In the genomic region with DNA sequence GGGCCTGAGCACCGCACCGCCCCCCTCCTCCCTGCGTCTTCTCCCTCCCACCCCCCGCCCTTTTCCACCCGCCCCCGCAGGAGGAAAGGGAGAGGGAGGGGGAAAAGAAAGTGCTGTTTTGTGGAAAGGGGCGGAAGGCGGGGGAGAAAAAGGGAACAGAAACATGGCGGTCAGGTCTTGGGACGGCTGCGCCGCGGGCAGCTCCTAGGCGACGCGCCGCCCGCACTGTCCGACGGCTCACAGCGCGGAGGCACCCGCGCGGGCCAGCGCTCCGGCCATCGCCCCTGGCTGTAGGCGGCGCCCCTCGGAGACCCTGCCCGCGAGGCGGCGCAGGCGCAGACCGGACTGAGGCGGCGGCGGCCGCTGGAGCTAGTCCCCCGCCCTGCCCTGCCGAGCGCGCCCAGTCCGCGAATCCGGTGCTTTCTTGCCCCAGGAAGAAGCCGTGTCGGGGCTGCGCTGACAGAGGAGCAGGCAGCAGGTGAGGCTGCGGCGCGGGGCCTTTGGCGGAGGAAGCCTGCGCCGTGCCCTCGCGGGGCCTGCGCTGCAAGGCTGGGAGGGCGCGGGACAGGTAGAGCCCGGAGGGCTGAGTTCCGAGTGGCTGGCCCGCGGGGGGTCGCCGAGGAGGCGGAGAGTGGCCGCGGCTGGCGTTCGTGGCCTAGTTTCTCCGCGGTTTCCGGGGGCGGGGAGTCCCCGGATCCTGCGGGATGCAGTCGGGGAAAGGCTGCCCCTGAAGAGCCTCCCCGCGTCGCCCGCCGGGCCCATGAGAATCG, we compare ENCODE assay signal across 1 cellular context.
TF ChIP-seq lines count a peak whose summit lies in the region.

A gene (plus strand): TSS at position 338 of the 770 bp plus-strand sequence. CDS start 45,482 bp downstream, outside the sequence.

TF ChIP-seq in HepG2, 621 proteins besides CTCF, POLR2A, EP300 and RAD21 (continued from another document and continues in another):
- TF ChIP-seq, protein P1, sequence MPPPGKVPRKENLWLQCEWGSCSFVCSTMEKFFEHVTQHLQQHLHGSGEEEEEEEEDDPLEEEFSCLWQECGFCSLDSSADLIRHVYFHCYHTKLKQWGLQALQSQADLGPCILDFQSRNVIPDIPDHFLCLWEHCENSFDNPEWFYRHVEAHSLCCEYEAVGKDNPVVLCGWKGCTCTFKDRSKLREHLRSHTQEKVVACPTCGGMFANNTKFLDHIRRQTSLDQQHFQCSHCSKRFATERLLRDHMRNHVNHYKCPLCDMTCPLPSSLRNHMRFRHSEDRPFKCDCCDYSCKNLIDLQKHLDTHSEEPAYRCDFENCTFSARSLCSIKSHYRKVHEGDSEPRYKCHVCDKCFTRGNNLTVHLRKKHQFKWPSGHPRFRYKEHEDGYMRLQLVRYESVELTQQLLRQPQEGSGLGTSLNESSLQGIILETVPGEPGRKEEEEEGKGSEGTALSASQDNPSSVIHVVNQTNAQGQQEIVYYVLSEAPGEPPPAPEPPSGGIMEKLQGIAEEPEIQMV (CRISPR knock-in tag; IDR thresholded peaks at IDR 0.05; ENCODE audit: low read depth): peak; percentile 48; the same call in 1 of the 2 replicates
- TF ChIP-seq ZFP36L1 (CRISPR knock-in tag; IDR thresholded peaks at IDR 0.05) (0 out of 2 replicates have a peak, but pooled peaks have one; percentile 75), ZNF296 (CRISPR knock-in tag; conservative IDR thresholded peaks at IDR 0.05) (0 out of 2 replicates have a peak, but pooled peaks have one; percentile 21), MEIS1 (CRISPR knock-in tag; IDR thresholded peaks at IDR 0.05; ENCODE audit: borderline replicate concordance) (no peak; the same call in 1 of the 2 replicates), CC2D1A (CRISPR knock-in tag; IDR thresholded peaks at IDR 0.05) (no peak), SAFB2 (CRISPR knock-in tag; IDR thresholded peaks at IDR 0.05; ENCODE audit: borderline replicate concordance, low read depth) (0 out of 2 replicates have a peak, but pooled peaks have one; percentile 68), FOXM1 (CRISPR knock-in tag; IDR thresholded peaks at IDR 0.05) (no peak), ZNF292 (CRISPR knock-in tag; IDR thresholded peaks at IDR 0.05; ENCODE audit: borderline replicate concordance, low read depth) (peak; percentile 27; the same call in 1 of the 2 replicates), NBN (conservative IDR thresholded peaks at IDR 0.05) (no peak), ATF7-NPFF (CRISPR knock-in tag; IDR thresholded peaks at IDR 0.05; ENCODE audit: low read depth) (peak; percentile 48), GZF1 (CRISPR knock-in tag; IDR thresholded peaks at IDR 0.05) (no peak; the same call in 1 of the 2 replicates), ZNF557 (CRISPR knock-in tag; IDR thresholded peaks at IDR 0.05) (no peak), POLR2AphosphoS5 (IDR thresholded peaks at IDR 0.05; ENCODE audit: low read depth, low read length) (peak; percentile 67), MEF2D (CRISPR knock-in tag; IDR thresholded peaks at IDR 0.05) (peak; percentile 24; the same call in 1 of the 2 replicates), ZSCAN25 (CRISPR knock-in tag; IDR thresholded peaks at IDR 0.05) (peak; percentile 72), POLR2AphosphoS2 (IDR thresholded peaks at IDR 0.05; ENCODE audit: low read depth, low read length) (no peak), TBL1XR1 (IDR thresholded peaks at IDR 0.05; ENCODE audit: borderline replicate concordance, low read length, partially characterized antibody) (no peak), TEAD3 (CRISPR knock-in tag; optimal IDR thresholded peaks at IDR 0.05; ENCODE audit: borderline replicate concordance) (peak; percentile 31), KDM5B (CRISPR knock-in tag; IDR thresholded peaks at IDR 0.05; ENCODE audit: borderline replicate concordance) (peak; percentile 88), ZNF224 (CRISPR knock-in tag; IDR thresholded peaks at IDR 0.05) (no peak), SP5 (CRISPR knock-in tag; IDR thresholded peaks at IDR 0.05; ENCODE audit: borderline replicate concordance, low read depth) (no peak), HOXA3 (CRISPR knock-in tag; IDR thresholded peaks at IDR 0.05) (peak; percentile 69), KLF12 (CRISPR knock-in tag; IDR thresholded peaks at IDR 0.05; ENCODE audit: borderline replicate concordance) (peak; percentile 80; the same call in 1 of the 2 replicates), XBP1 (CRISPR knock-in tag; IDR thresholded peaks at IDR 0.05) (no peak), ZNF430 (CRISPR knock-in tag; IDR thresholded peaks at IDR 0.05) (peak; percentile 78), SMAD1 (CRISPR knock-in tag; IDR thresholded peaks at IDR 0.05; ENCODE audit: borderline replicate concordance, low read depth) (peak; percentile 57; the same call in 1 of the 2 replicates), ZNF431 (CRISPR knock-in tag; IDR thresholded peaks at IDR 0.05; ENCODE audit: borderline replicate concordance, low read depth) (0 out of 2 replicates have a peak, but pooled peaks have one; percentile 32)
- TF ChIP-seq, protein P2, sequence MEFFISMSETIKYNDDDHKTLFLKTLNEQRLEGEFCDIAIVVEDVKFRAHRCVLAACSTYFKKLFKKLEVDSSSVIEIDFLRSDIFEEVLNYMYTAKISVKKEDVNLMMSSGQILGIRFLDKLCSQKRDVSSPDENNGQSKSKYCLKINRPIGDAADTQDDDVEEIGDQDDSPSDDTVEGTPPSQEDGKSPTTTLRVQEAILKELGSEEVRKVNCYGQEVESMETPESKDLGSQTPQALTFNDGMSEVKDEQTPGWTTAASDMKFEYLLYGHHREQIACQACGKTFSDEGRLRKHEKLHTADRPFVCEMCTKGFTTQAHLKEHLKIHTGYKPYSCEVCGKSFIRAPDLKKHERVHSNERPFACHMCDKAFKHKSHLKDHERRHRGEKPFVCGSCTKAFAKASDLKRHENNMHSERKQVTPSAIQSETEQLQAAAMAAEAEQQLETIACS (CRISPR knock-in tag; IDR thresholded peaks at IDR 0.05): 0 out of 2 replicates have a peak, but pooled peaks have one; percentile 45
- TF ChIP-seq, protein P3, sequence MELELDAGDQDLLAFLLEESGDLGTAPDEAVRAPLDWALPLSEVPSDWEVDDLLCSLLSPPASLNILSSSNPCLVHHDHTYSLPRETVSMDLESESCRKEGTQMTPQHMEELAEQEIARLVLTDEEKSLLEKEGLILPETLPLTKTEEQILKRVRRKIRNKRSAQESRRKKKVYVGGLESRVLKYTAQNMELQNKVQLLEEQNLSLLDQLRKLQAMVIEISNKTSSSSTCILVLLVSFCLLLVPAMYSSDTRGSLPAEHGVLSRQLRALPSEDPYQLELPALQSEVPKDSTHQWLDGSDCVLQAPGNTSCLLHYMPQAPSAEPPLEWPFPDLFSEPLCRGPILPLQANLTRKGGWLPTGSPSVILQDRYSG (CRISPR knock-in tag; IDR thresholded peaks at IDR 0.05): 0 out of 2 replicates have a peak, but pooled peaks have one; percentile 23
- TF ChIP-seq, protein P4, sequence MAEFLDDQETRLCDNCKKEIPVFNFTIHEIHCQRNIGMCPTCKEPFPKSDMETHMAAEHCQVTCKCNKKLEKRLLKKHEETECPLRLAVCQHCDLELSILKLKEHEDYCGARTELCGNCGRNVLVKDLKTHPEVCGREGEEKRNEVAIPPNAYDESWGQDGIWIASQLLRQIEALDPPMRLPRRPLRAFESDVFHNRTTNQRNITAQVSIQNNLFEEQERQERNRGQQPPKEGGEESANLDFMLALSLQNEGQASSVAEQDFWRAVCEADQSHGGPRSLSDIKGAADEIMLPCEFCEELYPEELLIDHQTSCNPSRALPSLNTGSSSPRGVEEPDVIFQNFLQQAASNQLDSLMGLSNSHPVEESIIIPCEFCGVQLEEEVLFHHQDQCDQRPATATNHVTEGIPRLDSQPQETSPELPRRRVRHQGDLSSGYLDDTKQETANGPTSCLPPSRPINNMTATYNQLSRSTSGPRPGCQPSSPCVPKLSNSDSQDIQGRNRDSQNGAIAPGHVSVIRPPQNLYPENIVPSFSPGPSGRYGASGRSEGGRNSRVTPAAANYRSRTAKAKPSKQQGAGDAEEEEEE (CRISPR knock-in tag; IDR thresholded peaks at IDR 0.05; ENCODE audit: borderline replicate concordance): no peak
- TF ChIP-seq, protein P5, sequence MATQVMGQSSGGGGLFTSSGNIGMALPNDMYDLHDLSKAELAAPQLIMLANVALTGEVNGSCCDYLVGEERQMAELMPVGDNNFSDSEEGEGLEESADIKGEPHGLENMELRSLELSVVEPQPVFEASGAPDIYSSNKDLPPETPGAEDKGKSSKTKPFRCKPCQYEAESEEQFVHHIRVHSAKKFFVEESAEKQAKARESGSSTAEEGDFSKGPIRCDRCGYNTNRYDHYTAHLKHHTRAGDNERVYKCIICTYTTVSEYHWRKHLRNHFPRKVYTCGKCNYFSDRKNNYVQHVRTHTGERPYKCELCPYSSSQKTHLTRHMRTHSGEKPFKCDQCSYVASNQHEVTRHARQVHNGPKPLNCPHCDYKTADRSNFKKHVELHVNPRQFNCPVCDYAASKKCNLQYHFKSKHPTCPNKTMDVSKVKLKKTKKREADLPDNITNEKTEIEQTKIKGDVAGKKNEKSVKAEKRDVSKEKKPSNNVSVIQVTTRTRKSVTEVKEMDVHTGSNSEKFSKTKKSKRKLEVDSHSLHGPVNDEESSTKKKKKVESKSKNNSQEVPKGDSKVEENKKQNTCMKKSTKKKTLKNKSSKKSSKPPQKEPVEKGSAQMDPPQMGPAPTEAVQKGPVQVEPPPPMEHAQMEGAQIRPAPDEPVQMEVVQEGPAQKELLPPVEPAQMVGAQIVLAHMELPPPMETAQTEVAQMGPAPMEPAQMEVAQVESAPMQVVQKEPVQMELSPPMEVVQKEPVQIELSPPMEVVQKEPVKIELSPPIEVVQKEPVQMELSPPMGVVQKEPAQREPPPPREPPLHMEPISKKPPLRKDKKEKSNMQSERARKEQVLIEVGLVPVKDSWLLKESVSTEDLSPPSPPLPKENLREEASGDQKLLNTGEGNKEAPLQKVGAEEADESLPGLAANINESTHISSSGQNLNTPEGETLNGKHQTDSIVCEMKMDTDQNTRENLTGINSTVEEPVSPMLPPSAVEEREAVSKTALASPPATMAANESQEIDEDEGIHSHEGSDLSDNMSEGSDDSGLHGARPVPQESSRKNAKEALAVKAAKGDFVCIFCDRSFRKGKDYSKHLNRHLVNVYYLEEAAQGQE (IDR thresholded peaks at IDR 0.05; ENCODE audit: borderline replicate concordance in 1 of 2, low read depth in 1 of 2, low read length in 2 of 2): peak in 1 of 2 experiments; percentile 51; a peak in 1 of 4 replicates
- TF ChIP-seq, protein P6, sequence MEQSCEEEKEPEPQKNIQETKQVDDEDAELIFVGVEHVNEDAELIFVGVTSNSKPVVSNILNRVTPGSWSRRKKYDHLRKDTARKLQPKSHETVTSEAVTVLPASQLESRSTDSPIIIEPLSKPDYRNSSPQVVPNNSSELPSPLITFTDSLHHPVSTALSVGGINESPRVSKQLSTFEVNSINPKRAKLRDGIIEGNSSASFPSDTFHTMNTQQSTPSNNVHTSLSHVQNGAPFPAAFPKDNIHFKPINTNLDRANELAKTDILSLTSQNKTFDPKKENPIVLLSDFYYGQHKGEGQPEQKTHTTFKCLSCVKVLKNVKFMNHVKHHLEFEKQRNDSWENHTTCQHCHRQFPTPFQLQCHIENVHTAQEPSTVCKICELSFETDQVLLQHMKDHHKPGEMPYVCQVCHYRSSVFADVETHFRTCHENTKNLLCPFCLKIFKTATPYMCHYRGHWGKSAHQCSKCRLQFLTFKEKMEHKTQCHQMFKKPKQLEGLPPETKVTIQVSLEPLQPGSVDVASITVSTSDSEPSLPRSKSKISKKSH (CRISPR knock-in tag; IDR thresholded peaks at IDR 0.05; ENCODE audit: borderline replicate concordance): peak; percentile 83; the same call in 1 of the 2 replicates
- TF ChIP-seq, protein P7, sequence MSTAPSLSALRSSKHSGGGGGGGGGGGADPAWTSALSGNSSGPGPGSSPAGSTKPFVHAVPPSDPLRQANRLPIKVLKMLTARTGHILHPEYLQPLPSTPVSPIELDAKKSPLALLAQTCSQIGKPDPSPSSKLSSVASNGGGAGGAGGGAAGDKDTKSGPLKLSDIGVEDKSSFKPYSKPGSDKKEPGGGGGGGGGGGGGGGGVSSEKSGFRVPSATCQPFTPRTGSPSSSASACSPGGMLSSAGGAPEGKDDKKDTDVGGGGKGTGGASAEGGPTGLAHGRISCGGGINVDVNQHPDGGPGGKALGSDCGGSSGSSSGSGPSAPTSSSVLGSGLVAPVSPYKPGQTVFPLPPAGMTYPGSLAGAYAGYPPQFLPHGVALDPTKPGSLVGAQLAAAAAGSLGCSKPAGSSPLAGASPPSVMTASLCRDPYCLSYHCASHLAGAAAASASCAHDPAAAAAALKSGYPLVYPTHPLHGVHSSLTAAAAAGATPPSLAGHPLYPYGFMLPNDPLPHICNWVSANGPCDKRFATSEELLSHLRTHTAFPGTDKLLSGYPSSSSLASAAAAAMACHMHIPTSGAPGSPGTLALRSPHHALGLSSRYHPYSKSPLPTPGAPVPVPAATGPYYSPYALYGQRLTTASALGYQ (CRISPR knock-in tag; IDR thresholded peaks at IDR 0.05): 0 out of 2 replicates have a peak, but pooled peaks have one; percentile 56
- TF ChIP-seq, protein P8, sequence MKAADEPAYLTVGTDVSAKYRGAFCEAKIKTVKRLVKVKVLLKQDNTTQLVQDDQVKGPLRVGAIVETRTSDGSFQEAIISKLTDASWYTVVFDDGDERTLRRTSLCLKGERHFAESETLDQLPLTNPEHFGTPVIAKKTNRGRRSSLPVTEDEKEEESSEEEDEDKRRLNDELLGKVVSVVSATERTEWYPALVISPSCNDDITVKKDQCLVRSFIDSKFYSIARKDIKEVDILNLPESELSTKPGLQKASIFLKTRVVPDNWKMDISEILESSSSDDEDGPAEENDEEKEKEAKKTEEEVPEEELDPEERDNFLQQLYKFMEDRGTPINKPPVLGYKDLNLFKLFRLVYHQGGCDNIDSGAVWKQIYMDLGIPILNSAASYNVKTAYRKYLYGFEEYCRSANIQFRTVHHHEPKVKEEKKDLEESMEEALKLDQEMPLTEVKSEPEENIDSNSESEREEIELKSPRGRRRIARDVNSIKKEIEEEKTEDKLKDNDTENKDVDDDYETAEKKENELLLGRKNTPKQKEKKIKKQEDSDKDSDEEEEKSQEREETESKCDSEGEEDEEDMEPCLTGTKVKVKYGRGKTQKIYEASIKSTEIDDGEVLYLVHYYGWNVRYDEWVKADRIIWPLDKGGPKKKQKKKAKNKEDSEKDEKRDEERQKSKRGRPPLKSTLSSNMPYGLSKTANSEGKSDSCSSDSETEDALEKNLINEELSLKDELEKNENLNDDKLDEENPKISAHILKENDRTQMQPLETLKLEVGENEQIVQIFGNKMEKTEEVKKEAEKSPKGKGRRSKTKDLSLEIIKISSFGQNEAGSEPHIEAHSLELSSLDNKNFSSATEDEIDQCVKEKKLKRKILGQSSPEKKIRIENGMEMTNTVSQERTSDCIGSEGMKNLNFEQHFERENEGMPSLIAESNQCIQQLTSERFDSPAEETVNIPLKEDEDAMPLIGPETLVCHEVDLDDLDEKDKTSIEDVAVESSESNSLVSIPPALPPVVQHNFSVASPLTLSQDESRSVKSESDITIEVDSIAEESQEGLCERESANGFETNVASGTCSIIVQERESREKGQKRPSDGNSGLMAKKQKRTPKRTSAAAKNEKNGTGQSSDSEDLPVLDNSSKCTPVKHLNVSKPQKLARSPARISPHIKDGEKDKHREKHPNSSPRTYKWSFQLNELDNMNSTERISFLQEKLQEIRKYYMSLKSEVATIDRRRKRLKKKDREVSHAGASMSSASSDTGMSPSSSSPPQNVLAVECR (CRISPR knock-in tag; IDR thresholded peaks at IDR 0.05; ENCODE audit: borderline replicate concordance): peak; percentile 88
